27 cellular contexts compared by ENCODE assay signal in the genomic region with DNA sequence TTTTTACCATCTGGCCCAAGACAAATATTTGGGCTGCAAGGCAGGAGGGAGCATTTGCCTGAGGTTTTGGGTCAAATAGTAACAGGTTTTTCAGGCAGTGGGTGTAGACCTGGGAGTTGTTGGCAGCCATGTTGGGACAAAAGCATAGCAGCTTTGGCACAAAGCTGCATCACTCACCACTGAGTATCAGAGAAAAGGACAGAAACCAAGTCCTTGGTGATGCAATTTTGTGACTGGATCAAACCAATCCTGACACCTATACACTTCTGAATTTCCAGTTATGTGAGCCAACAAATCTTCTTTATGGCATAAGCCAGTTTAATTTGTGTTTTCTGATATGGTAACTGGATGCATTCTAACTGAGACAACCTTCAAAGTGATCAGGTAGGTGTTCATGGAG.
A peak's percentile ranks its signal among the peaks of the same experiment; 100 is the strongest.
DNase-seq lines count a peak whose midpoint lies in the region; ATAC-seq and TF ChIP-seq lines count a peak whose summit lies in the region.
"Had no signal": no experiment of that assay in that cellular context is flagged by ENCODE, and none has a peak within 500 bp of the region (broad histone marks: within the 10 kb centered on the region; RNA-seq: fewer than 3 reads in every experiment).

No MANE protein-coding gene starts in this region.

- no peak overlapping the region for H3K18ac ChIP-seq in mesenchymal stem cell (ENCODE audit: low read depth in 1 of 2, low read length in 2 of 2)

- H3K9me3 ChIP-seq in SK-N-SH (no peaks in the 10 kb centered on the region), Loucy (ENCODE audit: insufficient read depth, low read depth, low read length) (no peaks in the 10 kb centered on the region), mesenchymal stem cell (ENCODE audit: control insufficient read depth, low read length) (no peaks in the 10 kb centered on the region)
- H3K9me3 ChIP-seq: esophagus muscularis mucosa, gastroesophageal sphincter, testis had no signal

- no peak overlapping the region for H4K8ac ChIP-seq in mesenchymal stem cell (ENCODE audit: low read length)

- H4K20me1 ChIP-seq in SK-N-SH (ENCODE audit: insufficient read depth) (no peaks in the 10 kb centered on the region), Loucy (ENCODE audit: insufficient read depth, low read length, poor library complexity, severe bottlenecking) (no peaks in the 10 kb centered on the region)

- no peak overlapping the region for H2BK120ac ChIP-seq in mesenchymal stem cell (ENCODE audit: low read depth, low read length)

- CTCF ChIA-PET in SK-N-SH (lab: Yijun Ruan, JAX), result no interaction called here

- H3K9me2 ChIP-seq in SK-N-SH (no peaks in the 10 kb centered on the region), Loucy (replicated peaks; ENCODE audit: low read depth, low read length) (no peaks in the 10 kb centered on the region)

- H3K4me1 ChIP-seq in SK-N-SH (ENCODE audit: control insufficient read depth in 1 of 2, insufficient read depth in 2 of 2, low read depth in 1 of 2, low read length in 1 of 2), result peaks cover 0 to 33% of the 10 kb centered on the region in 2 experiments; a peak in 3 of 4 replicates
- peaks cover 77% of the 10 kb centered on the region for H3K4me1 ChIP-seq in Loucy (ENCODE audit: insufficient read depth, low read length, poor library complexity, severe bottlenecking)
- peaks cover 7% of the 10 kb centered on the region for H3K4me1 ChIP-seq in mesenchymal stem cell (ENCODE audit: control insufficient read depth, insufficient read depth, low read depth, low read length)
- H3K4me1 ChIP-seq: gastroesophageal sphincter, parathyroid adenoma had no signal

- no peak overlapping the region for H3K23ac ChIP-seq in mesenchymal stem cell (ENCODE audit: low read length in 2 of 2)

- POLR2A ChIA-PET in SK-N-SH (lab: Yijun Ruan, JAX), result no interaction called here

- H3K27me3 ChIP-seq in SK-N-SH (ENCODE audit: insufficient read depth), result no peaks in the 10 kb centered on the region
- no peaks in the 10 kb centered on the region for H3K27me3 ChIP-seq in Loucy (ENCODE audit: insufficient read depth, low read length, poor library complexity, severe bottlenecking)
- no peaks in the 10 kb centered on the region for H3K27me3 ChIP-seq in mesenchymal stem cell (ENCODE audit: control insufficient read depth in 1 of 2, insufficient read depth in 1 of 2, low read length in 2 of 2)
- H3K27me3 ChIP-seq: esophagus muscularis mucosa, gastroesophageal sphincter, testis had no signal

- H2BK12ac ChIP-seq in mesenchymal stem cell (ENCODE audit: low read length in 2 of 2), result no peak overlapping the region

- H3K27ac ChIP-seq in SK-N-SH (ENCODE audit: low read depth in 2 of 2, low read length in 1 of 2) (peak overlapping the region in 1 of 2 experiments; percentile 98; a peak in 2 of 4 replicates), mesenchymal stem cell (ENCODE audit: low read length, poor library complexity, severe bottlenecking) (peak overlapping the region; percentile 48)
- H3K27ac ChIP-seq: 22Rv1, coronary artery, esophagus muscularis mucosa, gastroesophageal sphincter, HL-60, parathyroid adenoma, testis had no signal

- H3K36me3 ChIP-seq in SK-N-SH (replicated peaks in 1 of 2; ENCODE audit: control insufficient read depth in 1 of 2, insufficient read depth in 2 of 2, low read length in 1 of 2), result no peaks in the 10 kb centered on the region
- no peaks in the 10 kb centered on the region for H3K36me3 ChIP-seq in Loucy (ENCODE audit: insufficient read depth, low read length)
- H3K36me3 ChIP-seq in mesenchymal stem cell (ENCODE audit: control insufficient read depth in 1 of 2, insufficient read depth in 2 of 2, low read depth in 1 of 2, low read length in 2 of 2), result no peaks in the 10 kb centered on the region
- H3K36me3 ChIP-seq: esophagus muscularis mucosa, gastroesophageal sphincter had no signal

- DNase-seq in SK-N-SH, result no peak
- no peak for DNase-seq in chondrocyte (ENCODE audit: low spot score)
- DNase-seq in mesenchymal stem cell, result no peak
- DNase-seq in HK-2 (ENCODE audit: unreplicated experiment), result no peak
- DNase-seq in DMS 273 treated with DMSO at 0.1 percent for 48 hours (lab: John Stamatoyannopoulos, UW), result no peak
- DNase-seq: activated CD4-positive, alpha-beta T cell treated with anti-CD3 and anti-CD28 coated beads for 1 hour; anterior cingulate cortex; DMS79 treated with DMSO at 0.1 percent for 48 hours; effector memory CD4-positive, alpha-beta T cell; KG1; MM.1S; NCI-H510A treated with DMSO at 0.1 percent for 48 hours; SHP77; stimulated activated CD4-positive, alpha-beta T cell treated with anti-CD3 and anti-CD28 coated beads, Interleukin-1b, Interleukin-23, amount 100 ng/mL, for 48 hours; stimulated activated naive CD4-positive, alpha-beta T cell treated with Interleukin-2 at 50 U/mL for 16 hours; testis had no signal

- peaks cover 26% of the 10 kb centered on the region for H3K4me1 Mint-ChIP-seq in chondrocyte (ENCODE audit: low read depth)

- H3K9me3 Mint-ChIP-seq in chondrocyte (ENCODE audit: low read depth), result no peaks in the 10 kb centered on the region
- H3K9me3 Mint-ChIP-seq: activated naive CD4-positive, alpha-beta T cell treated with anti-CD3 and anti-CD28 coated beads, Interleukin-2, amount 50 U/mL, for 24 hours; T-helper 2 cell treated with Interferon-gamma antibody and Interleukin-4, amounts not matched to agents 5 μg/mL and 100 μg/mL, for 36 hours had no signal

- TF ChIP-seq RAD21 in SK-N-SH (IDR thresholded peaks at IDR 0.05; ENCODE audit: low read length), result no peak

- H2BK5ac ChIP-seq in mesenchymal stem cell (ENCODE audit: low read depth, low read length, poor library complexity, severe bottlenecking), result no peak overlapping the region

- H3K27me3 Mint-ChIP-seq in chondrocyte (ENCODE audit: low read depth), result peaks cover 8% of the 10 kb centered on the region

- no peak overlapping the region for H3K14ac ChIP-seq in mesenchymal stem cell (ENCODE audit: low read length in 2 of 2)

- H3K27ac Mint-ChIP-seq in chondrocyte (ENCODE audit: unreplicated experiment), result peak overlapping the region; percentile 82
- H3K27ac Mint-ChIP-seq: activated naive CD4-positive, alpha-beta T cell treated with anti-CD3 and anti-CD28 coated beads, Interleukin-2, amount 50 U/mL, for 24 hours had no signal

- peaks cover 45% of the 10 kb centered on the region for H3F3A ChIP-seq in SK-N-SH (replicated peaks; ENCODE audit: insufficient read depth)
- H3F3A ChIP-seq in Loucy (ENCODE audit: low read depth), result peaks cover 6% of the 10 kb centered on the region; the same call in 1 of the 2 replicates

- H2AFZ ChIP-seq in SK-N-SH (ENCODE audit: low read depth) (peak overlapping the region; percentile 40; the same call in 1 of the 2 replicates), Loucy (ENCODE audit: low read length) (peak overlapping the region; percentile 89), mesenchymal stem cell (ENCODE audit: low read depth, low read length) (no peak overlapping the region)
- H2AFZ ChIP-seq: parathyroid adenoma had no signal

- no peak overlapping the region for H2BK15ac ChIP-seq in mesenchymal stem cell (ENCODE audit: low read depth, poor library complexity, severe bottlenecking)

- no peaks in the 10 kb centered on the region for H3K79me1 ChIP-seq in mesenchymal stem cell (replicated peaks; ENCODE audit: low read length, poor library complexity, severe bottlenecking)

- TF ChIP-seq EP300 in SK-N-SH (IDR thresholded peaks at IDR 0.05; ENCODE audit: borderline replicate concordance in 1 of 2, low read depth in 1 of 2, low read length in 1 of 2), result no peak

- no peaks in the 10 kb centered on the region for H3K79me2 ChIP-seq in SK-N-SH (ENCODE audit: insufficient read depth)
- no peaks in the 10 kb centered on the region for H3K79me2 ChIP-seq in Loucy (ENCODE audit: insufficient read depth, low read length)
- H3K79me2 ChIP-seq: parathyroid adenoma had no signal

- ATAC-seq in SK-N-SH treated with all-trans-retinoic acid at 6 μM for 48 hours (no peak), HG03108 (IDR thresholded peaks at IDR 0.05; ENCODE audit: unreplicated experiment) (no peak)
- ATAC-seq: gastroesophageal sphincter had no signal

- no peak for TF ChIP-seq CTCF in SK-N-SH (IDR thresholded peaks at IDR 0.05)
- no peak for TF ChIP-seq CTCF in Loucy (conservative IDR thresholded peaks at IDR 0.05; ENCODE audit: low read length)
- TF ChIP-seq CTCF in chondrocyte (IDR thresholded peaks at IDR 0.05), result no peak

- no peak overlapping the region for H3K4me3 ChIP-seq in SK-N-SH (ENCODE audit: low read depth in 2 of 2, low read length in 1 of 2)
- no peak overlapping the region for H3K4me3 ChIP-seq in Loucy (ENCODE audit: low read length, poor library complexity, severe bottlenecking)
- H3K4me3 ChIP-seq in mesenchymal stem cell (ENCODE audit: insufficient read depth in 1 of 2, low read depth in 1 of 2, low read length in 2 of 2), result no peak overlapping the region
- H3K4me3 ChIP-seq: coronary artery, esophagus muscularis mucosa, gastroesophageal sphincter, testis had no signal

- peak overlapping the region; percentile 77 for H2AK5ac ChIP-seq in mesenchymal stem cell (ENCODE audit: low read length, severe bottlenecking)

- peak overlapping the region; percentile 6 for H4K91ac ChIP-seq in mesenchymal stem cell (ENCODE audit: low read length)

- no peak overlapping the region for H3K4me3 Mint-ChIP-seq in chondrocyte (ENCODE audit: unreplicated experiment)
- H3K4me3 Mint-ChIP-seq: activated naive CD4-positive, alpha-beta T cell treated with anti-CD3 and anti-CD28 coated beads, Interleukin-2, amount 50 U/mL, for 24 hours; T-helper 2 cell treated with Interferon-gamma antibody and Interleukin-4, amounts not matched to agents 5 μg/mL and 100 μg/mL, for 36 hours had no signal

- peaks cover 2% of the 10 kb centered on the region for H3K36me3 Mint-ChIP-seq in chondrocyte (ENCODE audit: low read depth)
- H3K36me3 Mint-ChIP-seq: activated naive CD4-positive, alpha-beta T cell treated with anti-CD3 and anti-CD28 coated beads, Interleukin-2, amount 50 U/mL, for 24 hours had no signal

- H3K9ac ChIP-seq in SK-N-SH (no peak overlapping the region), Loucy (ENCODE audit: low read depth, low read length, poor library complexity, severe bottlenecking) (no peak overlapping the region), mesenchymal stem cell (ENCODE audit: low read length) (no peak overlapping the region)
- H3K9ac ChIP-seq: parathyroid adenoma had no signal

- H3K4me2 ChIP-seq in SK-N-SH, result no peak overlapping the region
- H3K4me2 ChIP-seq in Loucy (ENCODE audit: low read depth, low read length, poor library complexity, severe bottlenecking), result peak overlapping the region; percentile 34
- no peak overlapping the region for H3K4me2 ChIP-seq in mesenchymal stem cell (ENCODE audit: low read length, poor library complexity, severe bottlenecking)

- H3K4ac ChIP-seq in mesenchymal stem cell (ENCODE audit: low read depth in 1 of 2, low read length in 2 of 2), result no peak overlapping the region

TF ChIP-seq in SK-N-SH, 30 proteins besides CTCF, POLR2A, EP300 and RAD21:
- TF ChIP-seq GABPA (IDR thresholded peaks at IDR 0.05; ENCODE audit: low read depth) (0 out of 2 replicates have a peak, but pooled peaks have one; percentile 3), FOSL2 (IDR thresholded peaks at IDR 0.05; ENCODE audit: borderline replicate concordance, low read depth) (no peak)

TF ChIP-seq in SK-N-SH treated with all-trans-retinoic acid at 6 μM for 48 hours, 23 proteins besides CTCF, POLR2A, EP300 and RAD21 (continues in another document):
- TF ChIP-seq ESRRG (CRISPR knock-in tag; IDR thresholded peaks at IDR 0.05), result no peak
- no peak for TF ChIP-seq ZNF565 (CRISPR knock-in tag; conservative IDR thresholded peaks at IDR 0.05; ENCODE audit: low read depth)
- TF ChIP-seq ZNF8 (CRISPR knock-in tag; IDR thresholded peaks at IDR 0.05), result no peak
- no peak for TF ChIP-seq ZNF70 (CRISPR knock-in tag; IDR thresholded peaks at IDR 0.05)
